ENCODE assay signal across 15 cellular contexts in genomic region chr17:49386373-49386772, GRCh38. TPM values are rescaled to one million over a fixed set of nuclear protein-coding genes. Genes with fewer than 3 reads are reported as not detected.
A peak's percentile ranks its signal among the peaks of the same experiment; 100 is the strongest.
DNase-seq lines count a peak whose midpoint lies in the region; ATAC-seq and TF ChIP-seq lines count a peak whose summit lies in the region.
"Had no signal": no experiment of that assay in that cellular context is flagged by ENCODE, and none has a peak within 500 bp of the region (broad histone marks: within the 10 kb centered on the region; RNA-seq: fewer than 3 reads in every experiment).

No MANE protein-coding gene starts in this region.

- peaks cover 6% of the 10 kb centered on the region for H3K36me3 Mint-ChIP-seq in activated naive CD8-positive, alpha-beta T cell treated with anti-CD3 and anti-CD28 coated beads, Interleukin-2, amount 10 ng/mL, durations not matched to agents 7 days and 5 days
- peaks cover 6% of the 10 kb centered on the region for H3K36me3 Mint-ChIP-seq in activated naive CD8-positive, alpha-beta T cell treated with anti-CD3 and anti-CD28 coated beads for 36 hours
- H3K36me3 Mint-ChIP-seq in CD4-positive, CD25-positive, alpha-beta regulatory T cell = no peaks in the 10 kb centered on the region
- no peaks in the 10 kb centered on the region for H3K36me3 Mint-ChIP-seq in dendritic cell treated with granulocyte-macrophage colony-stimulating factor and Interleukin-4, amounts not matched to agents 40 ng/mL and 50 ng/mL, for 4 days (ENCODE audit: low read depth)
- peaks cover 5% of the 10 kb centered on the region for H3K36me3 Mint-ChIP-seq in stimulated activated memory B cell treated with anti-CD40 and anti-IgM and Interleukin-4, amounts not matched to agents 10 μg/mL and 1 μg/mL and 100 μg/mL, for 72 hours
- H3K36me3 Mint-ChIP-seq in HFFc6 (ENCODE audit: low read depth) = no peaks in the 10 kb centered on the region
- H3K36me3 Mint-ChIP-seq in CD8-positive, alpha-beta memory T cell = no peaks in the 10 kb centered on the region
- H3K36me3 Mint-ChIP-seq: CD8-positive, alpha-beta T cell had no signal

- H3K4me1 ChIP-seq in CD4-positive, CD25-positive, alpha-beta regulatory T cell (ENCODE audit: control insufficient read depth, insufficient read depth, low read length, poor library complexity, severe bottlenecking) = peaks cover 42% of the 10 kb centered on the region
- H3K4me1 ChIP-seq in CD8-positive, alpha-beta memory T cell (ENCODE audit: insufficient read depth, low read length) = peaks cover 43% of the 10 kb centered on the region

- no peak for DNase-seq in activated naive CD8-positive, alpha-beta T cell treated with anti-CD3 and anti-CD28 coated beads, Interleukin-2, amount 10 ng/mL, durations not matched to agents 7 days and 5 days
- DNase-seq in activated naive CD8-positive, alpha-beta T cell treated with anti-CD3 and anti-CD28 coated beads for 36 hours = no peak
- DNase-seq in CD4-positive, CD25-positive, alpha-beta regulatory T cell = no peak
- no peak for DNase-seq in HFFc6
- no peak for DNase-seq in CD8-positive, alpha-beta memory T cell
- DNase-seq: ACHN; Caco-2; CD8-positive, alpha-beta T cell; DND-41; GF-D8 had no signal

- H3K36me3 ChIP-seq in CD4-positive, CD25-positive, alpha-beta regulatory T cell (ENCODE audit: control insufficient read depth, insufficient read depth, low read length) = no peaks in the 10 kb centered on the region
- no peaks in the 10 kb centered on the region for H3K36me3 ChIP-seq in CD8-positive, alpha-beta memory T cell (ENCODE audit: insufficient read depth, low read length)
- H3K36me3 ChIP-seq: HAP-1 had no signal

- intact Hi-C loops in dendritic cell treated with granulocyte-macrophage colony-stimulating factor and Interleukin-4, amounts not matched to agents 40 ng/mL and 50 ng/mL, for 4 days (cut with micrococcal nuclease) = no loop called here

- TF ChIP-seq CTCF in HFFc6 (IDR thresholded peaks at IDR 0.05) = no peak

- H3K4me3 ChIP-seq in CD4-positive, CD25-positive, alpha-beta regulatory T cell (ENCODE audit: low read depth, low read length) = no peak overlapping the region
- no peak overlapping the region for H3K4me3 ChIP-seq in CD8-positive, alpha-beta memory T cell (ENCODE audit: low read length)
- H3K4me3 ChIP-seq: HAP-1 had no signal

- no peak overlapping the region for H3K4me3 Mint-ChIP-seq in activated naive CD8-positive, alpha-beta T cell treated with anti-CD3 and anti-CD28 coated beads, Interleukin-2, amount 10 ng/mL, durations not matched to agents 7 days and 5 days
- H3K4me3 Mint-ChIP-seq in activated naive CD8-positive, alpha-beta T cell treated with anti-CD3 and anti-CD28 coated beads for 36 hours = no peak overlapping the region
- no peak overlapping the region for H3K4me3 Mint-ChIP-seq in CD4-positive, CD25-positive, alpha-beta regulatory T cell
- H3K4me3 Mint-ChIP-seq in dendritic cell treated with granulocyte-macrophage colony-stimulating factor and Interleukin-4, amounts not matched to agents 40 ng/mL and 50 ng/mL, for 4 days = no peak overlapping the region
- H3K4me3 Mint-ChIP-seq in stimulated activated memory B cell treated with anti-CD40 and anti-IgM and Interleukin-4, amounts not matched to agents 10 μg/mL and 1 μg/mL and 100 μg/mL, for 72 hours = no peak overlapping the region
- no peak overlapping the region for H3K4me3 Mint-ChIP-seq in HFFc6
- no peak overlapping the region for H3K4me3 Mint-ChIP-seq in CD8-positive, alpha-beta memory T cell
- H3K4me3 Mint-ChIP-seq: CD8-positive, alpha-beta T cell had no signal

- no peak for ATAC-seq in activated naive CD8-positive, alpha-beta T cell treated with anti-CD3 and anti-CD28 coated beads, Interleukin-2, amount 10 ng/mL, durations not matched to agents 7 days and 5 days (ENCODE audit: low read depth)
- ATAC-seq in CD4-positive, CD25-positive, alpha-beta regulatory T cell (ENCODE audit: low read depth in 2 of 2) = no peak
- ATAC-seq in stimulated activated memory B cell treated with anti-CD40 and anti-IgM and Interleukin-4, amounts not matched to agents 10 μg/mL and 1 μg/mL and 100 μg/mL, for 72 hours = no peak
- ATAC-seq in HG03039 (IDR thresholded peaks at IDR 0.05; ENCODE audit: unreplicated experiment) = no peak
- ATAC-seq: CD8-positive, alpha-beta T cell had no signal

- POLR2A ChIA-PET in activated naive CD8-positive, alpha-beta T cell treated with anti-CD3 and anti-CD28 coated beads, Interleukin-2, amount 10 ng/mL, durations not matched to agents 7 days and 5 days (lab: Charles Lee) = no interaction called here
- POLR2A ChIA-PET in CD8-positive, alpha-beta memory T cell (lab: Charles Lee) = interaction anchor here (0.5 kb wide), 2 partner anchors 12 to 42 kb away, joined by 3 to 4 read pairs; no protein-coding TSS in a partner anchor

- CTCF ChIA-PET in CD8-positive, alpha-beta memory T cell (lab: Charles Lee) = interaction anchor here (1.3 to 4.6 kb wide), 3 partner anchors 17 to 170 kb away, joined by 3 to 26 read pairs (median 4); no protein-coding TSS in a partner anchor

- peaks cover 3% of the 10 kb centered on the region for H3K27me3 Mint-ChIP-seq in activated naive CD8-positive, alpha-beta T cell treated with anti-CD3 and anti-CD28 coated beads, Interleukin-2, amount 10 ng/mL, durations not matched to agents 7 days and 5 days
- no peaks in the 10 kb centered on the region for H3K27me3 Mint-ChIP-seq in activated naive CD8-positive, alpha-beta T cell treated with anti-CD3 and anti-CD28 coated beads for 36 hours
- peaks cover 4% of the 10 kb centered on the region for H3K27me3 Mint-ChIP-seq in CD4-positive, CD25-positive, alpha-beta regulatory T cell
- H3K27me3 Mint-ChIP-seq in dendritic cell treated with granulocyte-macrophage colony-stimulating factor and Interleukin-4, amounts not matched to agents 40 ng/mL and 50 ng/mL, for 4 days = no peaks in the 10 kb centered on the region
- H3K27me3 Mint-ChIP-seq in stimulated activated memory B cell treated with anti-CD40 and anti-IgM and Interleukin-4, amounts not matched to agents 10 μg/mL and 1 μg/mL and 100 μg/mL, for 72 hours = no peaks in the 10 kb centered on the region
- peaks cover 6% of the 10 kb centered on the region for H3K27me3 Mint-ChIP-seq in HFFc6 (ENCODE audit: insufficient read depth)
- peaks cover 0 to 2% of the 10 kb centered on the region in 2 donors for H3K27me3 Mint-ChIP-seq in CD8-positive, alpha-beta memory T cell

- peak overlapping the region; percentile 37 for H3K27ac Mint-ChIP-seq in activated naive CD8-positive, alpha-beta T cell treated with anti-CD3 and anti-CD28 coated beads, Interleukin-2, amount 10 ng/mL, durations not matched to agents 7 days and 5 days
- H3K27ac Mint-ChIP-seq in activated naive CD8-positive, alpha-beta T cell treated with anti-CD3 and anti-CD28 coated beads for 36 hours = no peak overlapping the region
- peak overlapping the region; percentile 1 to 51 (median 14) for H3K27ac Mint-ChIP-seq in CD4-positive, CD25-positive, alpha-beta regulatory T cell
- H3K27ac Mint-ChIP-seq in dendritic cell treated with granulocyte-macrophage colony-stimulating factor and Interleukin-4, amounts not matched to agents 40 ng/mL and 50 ng/mL, for 4 days = peak overlapping the region; percentile 95
- H3K27ac Mint-ChIP-seq in stimulated activated memory B cell treated with anti-CD40 and anti-IgM and Interleukin-4, amounts not matched to agents 10 μg/mL and 1 μg/mL and 100 μg/mL, for 72 hours = peak overlapping the region; percentile 100
- H3K27ac Mint-ChIP-seq in HFFc6 = no peak overlapping the region
- H3K27ac Mint-ChIP-seq in CD8-positive, alpha-beta memory T cell = peak overlapping the region in 3 of 8 donors; percentile 13 to 60 (median 40)

- H3K9me3 Mint-ChIP-seq in activated naive CD8-positive, alpha-beta T cell treated with anti-CD3 and anti-CD28 coated beads, Interleukin-2, amount 10 ng/mL, durations not matched to agents 7 days and 5 days = no peaks in the 10 kb centered on the region
- peaks cover 1% of the 10 kb centered on the region for H3K9me3 Mint-ChIP-seq in activated naive CD8-positive, alpha-beta T cell treated with anti-CD3 and anti-CD28 coated beads for 36 hours
- peaks cover 0 to 2% (median 0%) of the 10 kb centered on the region in 7 donors for H3K9me3 Mint-ChIP-seq in CD4-positive, CD25-positive, alpha-beta regulatory T cell
- H3K9me3 Mint-ChIP-seq in dendritic cell treated with granulocyte-macrophage colony-stimulating factor and Interleukin-4, amounts not matched to agents 40 ng/mL and 50 ng/mL, for 4 days = no peaks in the 10 kb centered on the region
- H3K9me3 Mint-ChIP-seq in stimulated activated memory B cell treated with anti-CD40 and anti-IgM and Interleukin-4, amounts not matched to agents 10 μg/mL and 1 μg/mL and 100 μg/mL, for 72 hours = peaks cover 2% of the 10 kb centered on the region
- H3K9me3 Mint-ChIP-seq in HFFc6 = no peaks in the 10 kb centered on the region
- H3K9me3 Mint-ChIP-seq in CD8-positive, alpha-beta memory T cell = no peaks in the 10 kb centered on the region
- H3K9me3 Mint-ChIP-seq: CD8-positive, alpha-beta T cell had no signal

- peaks cover 38% of the 10 kb centered on the region for H3K4me1 Mint-ChIP-seq in activated naive CD8-positive, alpha-beta T cell treated with anti-CD3 and anti-CD28 coated beads, Interleukin-2, amount 10 ng/mL, durations not matched to agents 7 days and 5 days
- peaks cover 42% of the 10 kb centered on the region for H3K4me1 Mint-ChIP-seq in activated naive CD8-positive, alpha-beta T cell treated with anti-CD3 and anti-CD28 coated beads for 36 hours
- peaks cover 24 to 51% (median 40%) of the 10 kb centered on the region in 4 donors for H3K4me1 Mint-ChIP-seq in CD4-positive, CD25-positive, alpha-beta regulatory T cell
- peaks cover 47% of the 10 kb centered on the region for H3K4me1 Mint-ChIP-seq in dendritic cell treated with granulocyte-macrophage colony-stimulating factor and Interleukin-4, amounts not matched to agents 40 ng/mL and 50 ng/mL, for 4 days (ENCODE audit: low read depth)
- H3K4me1 Mint-ChIP-seq in stimulated activated memory B cell treated with anti-CD40 and anti-IgM and Interleukin-4, amounts not matched to agents 10 μg/mL and 1 μg/mL and 100 μg/mL, for 72 hours = peaks cover 69% of the 10 kb centered on the region
- H3K4me1 Mint-ChIP-seq in HFFc6 (ENCODE audit: low read depth) = peaks cover 24% of the 10 kb centered on the region
- peaks cover 46 to 55% (median 53%) of the 10 kb centered on the region in 3 donors for H3K4me1 Mint-ChIP-seq in CD8-positive, alpha-beta memory T cell

- H3K27ac ChIP-seq in CD4-positive, CD25-positive, alpha-beta regulatory T cell (ENCODE audit: insufficient read depth, low read length, poor library complexity, severe bottlenecking) = no peak overlapping the region
- H3K27ac ChIP-seq in CD8-positive, alpha-beta memory T cell (ENCODE audit: low read depth, low read length) = no peak overlapping the region
- H3K27ac ChIP-seq: C4-2B had no signal

- no peaks in the 10 kb centered on the region for H3K9me3 ChIP-seq in CD4-positive, CD25-positive, alpha-beta regulatory T cell (ENCODE audit: control insufficient read depth in 2 of 2, low read length in 2 of 2)
- no peaks in the 10 kb centered on the region for H3K9me3 ChIP-seq in CD8-positive, alpha-beta memory T cell (ENCODE audit: low read length)
- H3K9me3 ChIP-seq: Caco-2, HAP-1 had no signal

- no peaks in the 10 kb centered on the region for H3K27me3 ChIP-seq in CD4-positive, CD25-positive, alpha-beta regulatory T cell (ENCODE audit: control insufficient read depth, insufficient read depth, low read length)
- no peaks in the 10 kb centered on the region for H3K27me3 ChIP-seq in CD8-positive, alpha-beta memory T cell (ENCODE audit: insufficient read depth, low read length, poor library complexity, severe bottlenecking)

RNA-seq across cellular contexts. Expression of gene ZNF652, which starts 24.3 kb away (rescaled TPM):
- 10 to 100 TPM; 43.6 to 47.7 TPM for total RNA-seq in activated naive CD8-positive, alpha-beta T cell treated with anti-CD3 and anti-CD28 coated beads, Interleukin-2, amount 10 ng/mL, durations not matched to agents 7 days and 5 days
- 1 to 10 TPM; 5.3 to 5.5 TPM for total RNA-seq in activated naive CD8-positive, alpha-beta T cell treated with anti-CD3 and anti-CD28 coated beads for 36 hours
- 34.4 TPM for total RNA-seq in CD4-positive, CD25-positive, alpha-beta regulatory T cell
- 10 to 100 TPM in 3 of 4 donors, 1 to 10 TPM in 1; 8.9 to 22.3 (median 14.9) TPM for polyA plus RNA-seq in CD4-positive, CD25-positive, alpha-beta regulatory T cell
- 10 to 100 TPM; 12.0 to 15.5 (median 12.7) TPM for total RNA-seq in HFFc6 (2021; fragmentation: NEBNext Ultra II Directional; extraction: Animal tissue kit (Norgen Biotek cat#: 25700))
- total RNA-seq in CD8-positive, alpha-beta memory T cell = 10 to 100 TPM; 11.5 to 11.9 TPM
- 27.7 TPM for polyA plus RNA-seq in CD8-positive, alpha-beta memory T cell

RNA-seq across cellular contexts. Expression of gene PHB1, which starts 28.3 kb away (rescaled TPM):
- total RNA-seq in activated naive CD8-positive, alpha-beta T cell treated with anti-CD3 and anti-CD28 coated beads, Interleukin-2, amount 10 ng/mL, durations not matched to agents 7 days and 5 days = 100 to 1,000 TPM; 104 to 110 TPM
- total RNA-seq in activated naive CD8-positive, alpha-beta T cell treated with anti-CD3 and anti-CD28 coated beads for 36 hours = 100 to 1,000 TPM; 441 to 451 TPM
- total RNA-seq in CD4-positive, CD25-positive, alpha-beta regulatory T cell = 47.8 TPM
- polyA plus RNA-seq in CD4-positive, CD25-positive, alpha-beta regulatory T cell = 100 to 1,000 TPM; 133 to 160 (median 137) TPM
- 100 to 1,000 TPM; 235 to 284 (median 262) TPM for total RNA-seq in HFFc6 (2021; fragmentation: NEBNext Ultra II Directional; extraction: Animal tissue kit (Norgen Biotek cat#: 25700))
- 100 to 1,000 TPM; 440 to 450 TPM for total RNA-seq in CD8-positive, alpha-beta memory T cell
- 164 TPM for polyA plus RNA-seq in CD8-positive, alpha-beta memory T cell

Comparison
In these comparisons a context has a peak if more than half of its experiments do, and no peak if none do; other contexts are left out.
1. H3K27ac Mint-ChIP-seq: peak in activated naive CD8-positive, alpha-beta T cell treated with anti-CD3 and anti-CD28 coated beads, Interleukin-2, amount 10 ng/mL, durations not matched to agents 7 days and 5 days (single experiment), CD4-positive, CD25-positive, alpha-beta regulatory T cell (3 of 3), dendritic cell treated with granulocyte-macrophage colony-stimulating factor and Interleukin-4, amounts not matched to agents 40 ng/mL and 50 ng/mL, for 4 days (single experiment) and stimulated activated memory B cell treated with anti-CD40 and anti-IgM and Interleukin-4, amounts not matched to agents 10 μg/mL and 1 μg/mL and 100 μg/mL, for 72 hours (single experiment); none in activated naive CD8-positive, alpha-beta T cell treated with anti-CD3 and anti-CD28 coated beads for 36 hours (single experiment) and HFFc6 (single experiment).